8 cellular contexts compared by ENCODE assay signal in the genomic region with DNA sequence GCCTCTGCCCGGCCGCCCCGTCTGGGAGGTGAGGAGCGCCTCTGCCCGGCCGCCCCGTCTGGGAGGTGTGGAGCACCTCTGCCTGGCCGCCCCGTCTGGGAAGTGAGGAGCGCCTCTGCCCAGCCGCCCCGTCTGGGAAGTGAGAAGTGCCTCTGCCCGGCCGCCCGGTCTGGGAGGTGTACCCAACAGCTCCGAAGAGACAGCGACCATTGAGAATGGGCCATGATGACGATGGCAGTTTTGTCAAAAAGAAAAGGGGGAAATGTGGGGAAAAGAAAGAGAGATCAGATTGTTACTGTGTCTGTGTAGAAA. TPM values are rescaled to one million over a fixed set of nuclear protein-coding genes. Genes with fewer than 3 reads are reported as not detected.
DNase-seq lines count a peak whose midpoint lies in the region; ATAC-seq and TF ChIP-seq lines count a peak whose summit lies in the region.
"Not testable (repeated sequence)": the region's sequence is repeated elsewhere in the genome, so short reads cannot be mapped to it uniquely, and the experiment has no call there.

No MANE protein-coding gene starts in this region.

- not testable (repeated sequence) for H3K4me3 ChIP-seq in RWPE2 (ENCODE audit: severe bottlenecking); suprapubic skin; aorta (ENCODE audit: low read length in 2 of 2)

- H3K4me1 ChIP-seq in RWPE2 (ENCODE audit: insufficient read depth, poor library complexity, severe bottlenecking); suprapubic skin; aorta (ENCODE audit: control insufficient read depth in 1 of 2, insufficient read depth in 2 of 2, low read length in 2 of 2): not testable (repeated sequence)

- not testable (repeated sequence) for H3K27ac ChIP-seq in RWPE2 (ENCODE audit: poor library complexity, severe bottlenecking); suprapubic skin; aorta (ENCODE audit: low read depth in 1 of 2, low read length in 2 of 2)

- H3K27me3 ChIP-seq in RWPE2 (ENCODE audit: insufficient read depth, poor library complexity, severe bottlenecking); suprapubic skin; aorta (ENCODE audit: control insufficient read depth in 1 of 2, insufficient read depth in 2 of 2, low read length in 1 of 2): not testable (repeated sequence)

- intact Hi-C loops in sciatic nerve (cut with DNase I); aorta (cut with DNase I): not testable (repeated sequence)

- not testable (repeated sequence) for H3K9me3 ChIP-seq in RWPE2 (ENCODE audit: severe bottlenecking); suprapubic skin; aorta (ENCODE audit: control insufficient read depth, low read length)

- not testable (repeated sequence) for ATAC-seq in RWPE2 (ENCODE audit: low read depth); activated CD8-positive, alpha-beta memory T cell treated with anti-CD3 and anti-CD28 coated beads, Interleukin-2, amount 10 ng/mL, durations not matched to agents 7 days and 5 days; omental fat pad (ENCODE audit: low FRiP score); sciatic nerve; aorta (ENCODE audit: low FRiP score)

- not testable (repeated sequence) for TF ChIP-seq EP300 in suprapubic skin (IDR thresholded peaks at IDR 0.05)

- not testable (repeated sequence) for H3K27me3 Mint-ChIP-seq in activated CD8-positive, alpha-beta memory T cell treated with anti-CD3 and anti-CD28 coated beads, Interleukin-2, amount 10 ng/mL, durations not matched to agents 7 days and 5 days; glutamatergic neuron (ENCODE audit: unreplicated experiment)

- H3K4me3 Mint-ChIP-seq in activated CD8-positive, alpha-beta memory T cell treated with anti-CD3 and anti-CD28 coated beads, Interleukin-2, amount 10 ng/mL, durations not matched to agents 7 days and 5 days; glutamatergic neuron (ENCODE audit: unreplicated experiment): not testable (repeated sequence)

- H3K4me1 Mint-ChIP-seq in activated CD8-positive, alpha-beta memory T cell treated with anti-CD3 and anti-CD28 coated beads, Interleukin-2, amount 10 ng/mL, durations not matched to agents 7 days and 5 days: peaks cover 25% of the 10 kb centered on the region
- H3K4me1 Mint-ChIP-seq in glutamatergic neuron (ENCODE audit: low read depth, unreplicated experiment): not testable (repeated sequence)

- over 99% methylated on average over 10 of the region's 18 CpGs for WGBS in suprapubic skin
- WGBS in aorta, 2 donors: 90 to 95% methylated on average over 18 of the region's 18 CpGs

- peaks cover 27% of the 10 kb centered on the region for H3K36me3 Mint-ChIP-seq in activated CD8-positive, alpha-beta memory T cell treated with anti-CD3 and anti-CD28 coated beads, Interleukin-2, amount 10 ng/mL, durations not matched to agents 7 days and 5 days
- H3K36me3 Mint-ChIP-seq in glutamatergic neuron (ENCODE audit: unreplicated experiment): not testable (repeated sequence)

- TF ChIP-seq POLR2A in suprapubic skin (IDR thresholded peaks at IDR 0.05): not testable (repeated sequence)

- peaks cover 14% of the 10 kb centered on the region for H3K36me3 ChIP-seq in RWPE2 (ENCODE audit: low read depth)
- not testable (repeated sequence) for H3K36me3 ChIP-seq in suprapubic skin; aorta (ENCODE audit: control insufficient read depth in 1 of 2, insufficient read depth in 2 of 2, low read length in 1 of 2)

- not testable (repeated sequence) for TF ChIP-seq CTCF in RWPE2 (IDR thresholded peaks at IDR 0.05; ENCODE audit: poor library complexity, severe bottlenecking); glutamatergic neuron (IDR thresholded peaks at IDR 0.05; ENCODE audit: partially characterized antibody, unreplicated experiment); omental fat pad (IDR thresholded peaks at IDR 0.05); suprapubic skin (IDR thresholded peaks at IDR 0.05)

- H3K27ac Mint-ChIP-seq in activated CD8-positive, alpha-beta memory T cell treated with anti-CD3 and anti-CD28 coated beads, Interleukin-2, amount 10 ng/mL, durations not matched to agents 7 days and 5 days: not testable (repeated sequence)
- H3K27ac Mint-ChIP-seq in glutamatergic neuron (ENCODE audit: unreplicated experiment): peak overlapping the region; percentile 96

- H3K9me3 Mint-ChIP-seq in activated CD8-positive, alpha-beta memory T cell treated with anti-CD3 and anti-CD28 coated beads, Interleukin-2, amount 10 ng/mL, durations not matched to agents 7 days and 5 days (ENCODE audit: low read depth); glutamatergic neuron (ENCODE audit: unreplicated experiment): not testable (repeated sequence)

- CTCF ChIA-PET in activated CD8-positive, alpha-beta memory T cell treated with anti-CD3 and anti-CD28 coated beads, Interleukin-2, amount 10 ng/mL, durations not matched to agents 7 days and 5 days (lab: Charles Lee): not testable (repeated sequence)

- DNase-seq in RWPE2 (ENCODE audit: low spot score): peak; percentile 55
- DNase-seq in activated CD8-positive, alpha-beta memory T cell treated with anti-CD3 and anti-CD28 coated beads, Interleukin-2, amount 10 ng/mL, durations not matched to agents 7 days and 5 days: peak; percentile 12
- not testable (repeated sequence) for DNase-seq in glutamatergic neuron
- peak; percentile 59 for DNase-seq in mesenteric fat pad (ENCODE audit: low spot score)
- peak; percentile 12 for DNase-seq in omental fat pad (ENCODE audit: low spot score)
- DNase-seq in sciatic nerve (ENCODE audit: low spot score): peak; percentile 47
- peak; percentile 31 to 40 for DNase-seq in suprapubic skin (ENCODE audit: low spot score in 2 of 2)
- peak; percentile 37 to 51 for DNase-seq in aorta

RNA-seq across cellular contexts. Expression of gene CLN6, which starts 7.1 kb away (rescaled TPM):
- 10 to 100 TPM; 60.2 to 64.6 TPM for total RNA-seq in activated CD8-positive, alpha-beta memory T cell treated with anti-CD3 and anti-CD28 coated beads, Interleukin-2, amount 10 ng/mL, durations not matched to agents 7 days and 5 days
- total RNA-seq in glutamatergic neuron (ENCODE audit: unreplicated experiment): 26.1 TPM
- total RNA-seq in mesenteric fat pad: 24.7 TPM
- total RNA-seq in omental fat pad: 10 to 100 TPM; 15.6 to 40.1 (median 21.3) TPM
- total RNA-seq in sciatic nerve: 15.0 TPM
- total RNA-seq in suprapubic skin: 10 to 100 TPM; 20.3 to 38.1 (median 27.9) TPM
- total RNA-seq in aorta: 10 to 100 TPM; 11.3 to 16.8 TPM
- polyA plus RNA-seq in aorta: 1 to 10 TPM; 5.3 to 8.2 TPM

RNA-seq across cellular contexts. Expression of gene CALML4, which starts 17.3 kb away (rescaled TPM):
- 10 to 100 TPM; 11.1 to 13.1 TPM for total RNA-seq in activated CD8-positive, alpha-beta memory T cell treated with anti-CD3 and anti-CD28 coated beads, Interleukin-2, amount 10 ng/mL, durations not matched to agents 7 days and 5 days
- total RNA-seq in glutamatergic neuron (ENCODE audit: unreplicated experiment): 4.1 TPM
- total RNA-seq in mesenteric fat pad: 7.2 TPM
- total RNA-seq in omental fat pad: 10 to 100 TPM in 1 of 4 donors, 1 to 10 TPM in 3; 8.6 to 10.3 (median 9.0) TPM
- total RNA-seq in sciatic nerve: 12.8 TPM
- 10 to 100 TPM in 1 of 4 donors, 1 to 10 TPM in 3; 2.4 to 13.6 (median 4.8) TPM for total RNA-seq in suprapubic skin
- 1 to 10 TPM; 4.0 to 8.3 TPM for total RNA-seq in aorta
- 10 to 100 TPM in 1 of 2 donors, 1 to 10 TPM in 1; 3.9 to 29.9 TPM for polyA plus RNA-seq in aorta

RNA-seq across cellular contexts. Expression of gene FEM1B, which starts 55.2 kb away (rescaled TPM):
- 10 to 100 TPM; 48.3 to 50.1 TPM for total RNA-seq in activated CD8-positive, alpha-beta memory T cell treated with anti-CD3 and anti-CD28 coated beads, Interleukin-2, amount 10 ng/mL, durations not matched to agents 7 days and 5 days
- total RNA-seq in glutamatergic neuron (ENCODE audit: unreplicated experiment) (69.6 TPM), mesenteric fat pad (48.7 TPM), omental fat pad (10 to 100 TPM; 32.9 to 48.5 (median 40.9) TPM), sciatic nerve (58.0 TPM), suprapubic skin (10 to 100 TPM; 56.3 to 89.6 (median 63.8) TPM), aorta (10 to 100 TPM; 76.0 to 96.3 TPM)
- 10 to 100 TPM; 11.3 to 14.2 TPM for polyA plus RNA-seq in aorta
